In the genomic region with DNA sequence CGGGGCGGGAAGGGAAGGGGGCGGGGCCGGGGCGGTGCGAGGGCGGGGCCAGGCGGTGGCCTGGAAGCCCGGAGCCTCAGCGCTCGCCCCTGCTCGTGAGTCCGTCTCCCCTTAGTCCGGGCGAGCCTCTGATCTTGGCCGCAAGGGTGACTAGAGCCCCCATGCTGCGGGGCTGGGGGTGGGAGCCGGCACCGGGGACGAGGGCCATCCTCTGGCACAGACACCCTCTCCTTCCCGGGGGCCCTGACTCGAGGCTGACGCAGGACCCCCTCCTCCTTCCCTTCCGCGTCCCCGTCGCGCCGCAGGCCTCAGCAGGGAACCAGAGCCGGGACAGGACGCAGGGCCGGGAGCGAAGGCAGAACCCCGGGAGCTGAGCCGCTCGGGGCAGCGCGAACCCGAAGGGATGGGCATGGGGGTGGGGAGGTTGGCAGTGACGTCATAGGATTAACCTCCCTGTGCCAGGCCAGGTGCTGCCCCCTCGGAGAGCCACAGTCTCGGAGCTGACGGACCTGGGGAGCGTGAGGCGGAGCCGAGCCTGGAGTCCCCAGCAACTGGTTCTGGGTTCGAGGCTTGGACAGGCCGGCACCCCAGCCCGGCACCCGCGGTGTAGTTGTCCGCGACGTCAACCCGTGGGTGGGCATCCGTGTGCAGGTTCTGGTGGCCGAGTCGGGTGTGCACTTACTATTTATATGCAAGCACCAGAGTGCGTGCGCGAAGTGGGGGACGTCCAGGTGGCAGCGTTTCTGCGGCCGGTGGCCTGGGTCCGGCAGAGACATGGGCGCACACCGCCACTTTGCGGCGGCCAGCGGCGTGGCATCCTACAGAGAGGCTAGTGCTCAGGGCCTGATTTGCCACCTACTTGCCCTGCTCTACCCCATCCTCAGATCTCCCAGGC, we compare ENCODE assay signal across 1 cellular context.
TF ChIP-seq lines count a peak whose summit lies in the region.

No MANE protein-coding gene starts in this region.

TF ChIP-seq in HepG2, 621 proteins besides CTCF, POLR2A, EP300 and RAD21 (continued from another document and continues in another):
- TF ChIP-seq, protein P1, sequence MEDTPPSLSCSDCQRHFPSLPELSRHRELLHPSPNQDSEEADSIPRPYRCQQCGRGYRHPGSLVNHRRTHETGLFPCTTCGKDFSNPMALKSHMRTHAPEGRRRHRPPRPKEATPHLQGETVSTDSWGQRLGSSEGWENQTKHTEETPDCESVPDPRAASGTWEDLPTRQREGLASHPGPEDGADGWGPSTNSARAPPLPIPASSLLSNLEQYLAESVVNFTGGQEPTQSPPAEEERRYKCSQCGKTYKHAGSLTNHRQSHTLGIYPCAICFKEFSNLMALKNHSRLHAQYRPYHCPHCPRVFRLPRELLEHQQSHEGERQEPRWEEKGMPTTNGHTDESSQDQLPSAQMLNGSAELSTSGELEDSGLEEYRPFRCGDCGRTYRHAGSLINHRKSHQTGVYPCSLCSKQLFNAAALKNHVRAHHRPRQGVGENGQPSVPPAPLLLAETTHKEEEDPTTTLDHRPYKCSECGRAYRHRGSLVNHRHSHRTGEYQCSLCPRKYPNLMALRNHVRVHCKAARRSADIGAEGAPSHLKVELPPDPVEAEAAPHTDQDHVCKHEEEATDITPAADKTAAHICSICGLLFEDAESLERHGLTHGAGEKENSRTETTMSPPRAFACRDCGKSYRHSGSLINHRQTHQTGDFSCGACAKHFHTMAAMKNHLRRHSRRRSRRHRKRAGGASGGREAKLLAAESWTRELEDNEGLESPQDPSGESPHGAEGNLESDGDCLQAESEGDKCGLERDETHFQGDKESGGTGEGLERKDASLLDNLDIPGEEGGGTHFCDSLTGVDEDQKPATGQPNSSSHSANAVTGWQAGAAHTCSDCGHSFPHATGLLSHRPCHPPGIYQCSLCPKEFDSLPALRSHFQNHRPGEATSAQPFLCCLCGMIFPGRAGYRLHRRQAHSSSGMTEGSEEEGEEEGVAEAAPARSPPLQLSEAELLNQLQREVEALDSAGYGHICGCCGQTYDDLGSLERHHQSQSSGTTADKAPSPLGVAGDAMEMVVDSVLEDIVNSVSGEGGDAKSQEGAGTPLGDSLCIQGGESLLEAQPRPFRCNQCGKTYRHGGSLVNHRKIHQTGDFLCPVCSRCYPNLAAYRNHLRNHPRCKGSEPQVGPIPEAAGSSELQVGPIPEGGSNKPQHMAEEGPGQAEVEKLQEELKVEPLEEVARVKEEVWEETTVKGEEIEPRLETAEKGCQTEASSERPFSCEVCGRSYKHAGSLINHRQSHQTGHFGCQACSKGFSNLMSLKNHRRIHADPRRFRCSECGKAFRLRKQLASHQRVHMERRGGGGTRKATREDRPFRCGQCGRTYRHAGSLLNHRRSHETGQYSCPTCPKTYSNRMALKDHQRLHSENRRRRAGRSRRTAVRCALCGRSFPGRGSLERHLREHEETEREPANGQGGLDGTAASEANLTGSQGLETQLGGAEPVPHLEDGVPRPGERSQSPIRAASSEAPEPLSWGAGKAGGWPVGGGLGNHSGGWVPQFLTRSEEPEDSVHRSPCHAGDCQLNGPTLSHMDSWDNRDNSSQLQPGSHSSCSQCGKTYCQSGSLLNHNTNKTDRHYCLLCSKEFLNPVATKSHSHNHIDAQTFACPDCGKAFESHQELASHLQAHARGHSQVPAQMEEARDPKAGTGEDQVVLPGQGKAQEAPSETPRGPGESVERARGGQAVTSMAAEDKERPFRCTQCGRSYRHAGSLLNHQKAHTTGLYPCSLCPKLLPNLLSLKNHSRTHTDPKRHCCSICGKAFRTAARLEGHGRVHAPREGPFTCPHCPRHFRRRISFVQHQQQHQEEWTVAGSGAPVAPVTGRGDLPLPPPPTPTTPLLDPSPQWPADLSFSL (CRISPR knock-in tag; IDR thresholded peaks at IDR 0.05): no peak
- TF ChIP-seq TRIM24 (CRISPR knock-in tag; IDR thresholded peaks at IDR 0.05) (0 out of 2 replicates have a peak, but pooled peaks have one; percentile 54), PITX1 (CRISPR knock-in tag; IDR thresholded peaks at IDR 0.05) (peak; percentile 65), ZNF768 (CRISPR knock-in tag; IDR thresholded peaks at IDR 0.05) (peak; percentile 63; the same call in 1 of the 2 replicates), ELF1 (CRISPR knock-in tag; IDR thresholded peaks at IDR 0.05) (peak; percentile 45), TCF7L2 (IDR thresholded peaks at IDR 0.05; ENCODE audit: low read depth, low read length) (no peak), ZNF556 (CRISPR knock-in tag; IDR thresholded peaks at IDR 0.05; ENCODE audit: borderline replicate concordance) (0 out of 2 replicates have a peak, but pooled peaks have one; percentile 80), ZNF777 (CRISPR knock-in tag; IDR thresholded peaks at IDR 0.05) (peak; percentile 31; the same call in 1 of the 2 replicates), ZNF10 (CRISPR knock-in tag; IDR thresholded peaks at IDR 0.05; ENCODE audit: borderline replicate concordance, low read depth) (no peak), NR2F2 (IDR thresholded peaks at IDR 0.05; ENCODE audit: borderline replicate concordance, low read depth) (no peak), ZNF558 (CRISPR knock-in tag; IDR thresholded peaks at IDR 0.05; ENCODE audit: borderline replicate concordance) (no peak), ZNF75D (CRISPR knock-in tag; IDR thresholded peaks at IDR 0.05; ENCODE audit: borderline replicate concordance) (no peak), MIER2 (CRISPR knock-in tag; IDR thresholded peaks at IDR 0.05) (no peak), RFX3 (CRISPR knock-in tag; IDR thresholded peaks at IDR 0.05) (no peak), ZNF552 (CRISPR knock-in tag; IDR thresholded peaks at IDR 0.05; ENCODE audit: borderline replicate concordance) (no peak), ZNF430 (CRISPR knock-in tag; IDR thresholded peaks at IDR 0.05) (0 out of 2 replicates have a peak, but pooled peaks have one; percentile 38), SETDB1 (CRISPR knock-in tag; IDR thresholded peaks at IDR 0.05; ENCODE audit: borderline replicate concordance) (no peak), ZNF792 (CRISPR knock-in tag; IDR thresholded peaks at IDR 0.05) (peak; percentile 69; the same call in 1 of the 2 replicates), SATB2 (CRISPR knock-in tag; IDR thresholded peaks at IDR 0.05) (no peak), ZKSCAN8 (CRISPR knock-in tag; IDR thresholded peaks at IDR 0.05; ENCODE audit: borderline replicate concordance) (no peak), SAFB2 (CRISPR knock-in tag; IDR thresholded peaks at IDR 0.05; ENCODE audit: borderline replicate concordance, low read depth) (no peak; the same call in 1 of the 2 replicates), ARNT (IDR thresholded peaks at IDR 0.05) (no peak), FOXM1 (CRISPR knock-in tag; IDR thresholded peaks at IDR 0.05) (no peak), NBN (conservative IDR thresholded peaks at IDR 0.05) (no peak), MBD4 (IDR thresholded peaks at IDR 0.05; ENCODE audit: borderline replicate concordance, low read length) (no peak), HOXA7 (CRISPR knock-in tag; IDR thresholded peaks at IDR 0.05) (no peak), NCOR1 (IDR thresholded peaks at IDR 0.05; ENCODE audit: borderline replicate concordance, low read length) (no peak), SRSF4 (IDR thresholded peaks at IDR 0.05; ENCODE audit: low read depth, low read length, poor library complexity, severe bottlenecking) (no peak), PHF21A (CRISPR knock-in tag; IDR thresholded peaks at IDR 0.05) (no peak; the same call in 1 of the 2 replicates), NCOA1 (CRISPR knock-in tag; IDR thresholded peaks at IDR 0.05) (peak; percentile 77; the same call in 1 of the 2 replicates), HNRNPL (IDR thresholded peaks at IDR 0.05; ENCODE audit: low read depth, low read length) (peak; percentile 84; the same call in 1 of the 2 replicates), JUN (CRISPR knock-in tag; IDR thresholded peaks at IDR 0.05) (peak; percentile 81)
- TF ChIP-seq, protein P2, sequence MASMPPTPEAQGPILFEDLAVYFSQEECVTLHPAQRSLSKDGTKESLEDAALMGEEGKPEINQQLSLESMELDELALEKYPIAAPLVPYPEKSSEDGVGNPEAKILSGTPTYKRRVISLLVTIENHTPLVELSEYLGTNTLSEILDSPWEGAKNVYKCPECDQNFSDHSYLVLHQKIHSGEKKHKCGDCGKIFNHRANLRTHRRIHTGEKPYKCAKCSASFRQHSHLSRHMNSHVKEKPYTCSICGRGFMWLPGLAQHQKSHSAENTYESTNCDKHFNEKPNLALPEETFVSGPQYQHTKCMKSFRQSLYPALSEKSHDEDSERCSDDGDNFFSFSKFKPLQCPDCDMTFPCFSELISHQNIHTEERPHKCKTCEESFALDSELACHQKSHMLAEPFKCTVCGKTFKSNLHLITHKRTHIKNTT (CRISPR knock-in tag; IDR thresholded peaks at IDR 0.05): no peak
- TF ChIP-seq, protein P3, sequence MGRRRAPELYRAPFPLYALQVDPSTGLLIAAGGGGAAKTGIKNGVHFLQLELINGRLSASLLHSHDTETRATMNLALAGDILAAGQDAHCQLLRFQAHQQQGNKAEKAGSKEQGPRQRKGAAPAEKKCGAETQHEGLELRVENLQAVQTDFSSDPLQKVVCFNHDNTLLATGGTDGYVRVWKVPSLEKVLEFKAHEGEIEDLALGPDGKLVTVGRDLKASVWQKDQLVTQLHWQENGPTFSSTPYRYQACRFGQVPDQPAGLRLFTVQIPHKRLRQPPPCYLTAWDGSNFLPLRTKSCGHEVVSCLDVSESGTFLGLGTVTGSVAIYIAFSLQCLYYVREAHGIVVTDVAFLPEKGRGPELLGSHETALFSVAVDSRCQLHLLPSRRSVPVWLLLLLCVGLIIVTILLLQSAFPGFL (CRISPR knock-in tag; IDR thresholded peaks at IDR 0.05): 0 out of 2 replicates have a peak, but pooled peaks have one; percentile 71
- TF ChIP-seq, protein P4, sequence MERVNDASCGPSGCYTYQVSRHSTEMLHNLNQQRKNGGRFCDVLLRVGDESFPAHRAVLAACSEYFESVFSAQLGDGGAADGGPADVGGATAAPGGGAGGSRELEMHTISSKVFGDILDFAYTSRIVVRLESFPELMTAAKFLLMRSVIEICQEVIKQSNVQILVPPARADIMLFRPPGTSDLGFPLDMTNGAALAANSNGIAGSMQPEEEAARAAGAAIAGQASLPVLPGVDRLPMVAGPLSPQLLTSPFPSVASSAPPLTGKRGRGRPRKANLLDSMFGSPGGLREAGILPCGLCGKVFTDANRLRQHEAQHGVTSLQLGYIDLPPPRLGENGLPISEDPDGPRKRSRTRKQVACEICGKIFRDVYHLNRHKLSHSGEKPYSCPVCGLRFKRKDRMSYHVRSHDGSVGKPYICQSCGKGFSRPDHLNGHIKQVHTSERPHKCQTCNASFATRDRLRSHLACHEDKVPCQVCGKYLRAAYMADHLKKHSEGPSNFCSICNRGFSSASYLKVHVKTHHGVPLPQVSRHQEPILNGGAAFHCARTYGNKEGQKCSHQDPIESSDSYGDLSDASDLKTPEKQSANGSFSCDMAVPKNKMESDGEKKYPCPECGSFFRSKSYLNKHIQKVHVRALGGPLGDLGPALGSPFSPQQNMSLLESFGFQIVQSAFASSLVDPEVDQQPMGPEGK (CRISPR knock-in tag; IDR thresholded peaks at IDR 0.05): peak; percentile 69; the same call in 1 of the 2 replicates
- TF ChIP-seq, protein P5, sequence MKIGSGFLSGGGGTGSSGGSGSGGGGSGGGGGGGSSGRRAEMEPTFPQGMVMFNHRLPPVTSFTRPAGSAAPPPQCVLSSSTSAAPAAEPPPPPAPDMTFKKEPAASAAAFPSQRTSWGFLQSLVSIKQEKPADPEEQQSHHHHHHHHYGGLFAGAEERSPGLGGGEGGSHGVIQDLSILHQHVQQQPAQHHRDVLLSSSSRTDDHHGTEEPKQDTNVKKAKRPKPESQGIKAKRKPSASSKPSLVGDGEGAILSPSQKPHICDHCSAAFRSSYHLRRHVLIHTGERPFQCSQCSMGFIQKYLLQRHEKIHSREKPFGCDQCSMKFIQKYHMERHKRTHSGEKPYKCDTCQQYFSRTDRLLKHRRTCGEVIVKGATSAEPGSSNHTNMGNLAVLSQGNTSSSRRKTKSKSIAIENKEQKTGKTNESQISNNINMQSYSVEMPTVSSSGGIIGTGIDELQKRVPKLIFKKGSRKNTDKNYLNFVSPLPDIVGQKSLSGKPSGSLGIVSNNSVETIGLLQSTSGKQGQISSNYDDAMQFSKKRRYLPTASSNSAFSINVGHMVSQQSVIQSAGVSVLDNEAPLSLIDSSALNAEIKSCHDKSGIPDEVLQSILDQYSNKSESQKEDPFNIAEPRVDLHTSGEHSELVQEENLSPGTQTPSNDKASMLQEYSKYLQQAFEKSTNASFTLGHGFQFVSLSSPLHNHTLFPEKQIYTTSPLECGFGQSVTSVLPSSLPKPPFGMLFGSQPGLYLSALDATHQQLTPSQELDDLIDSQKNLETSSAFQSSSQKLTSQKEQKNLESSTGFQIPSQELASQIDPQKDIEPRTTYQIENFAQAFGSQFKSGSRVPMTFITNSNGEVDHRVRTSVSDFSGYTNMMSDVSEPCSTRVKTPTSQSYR (CRISPR knock-in tag; IDR thresholded peaks at IDR 0.05; ENCODE audit: borderline replicate concordance): peak; percentile 16; the same call in 1 of the 2 replicates
- TF ChIP-seq, protein P6, sequence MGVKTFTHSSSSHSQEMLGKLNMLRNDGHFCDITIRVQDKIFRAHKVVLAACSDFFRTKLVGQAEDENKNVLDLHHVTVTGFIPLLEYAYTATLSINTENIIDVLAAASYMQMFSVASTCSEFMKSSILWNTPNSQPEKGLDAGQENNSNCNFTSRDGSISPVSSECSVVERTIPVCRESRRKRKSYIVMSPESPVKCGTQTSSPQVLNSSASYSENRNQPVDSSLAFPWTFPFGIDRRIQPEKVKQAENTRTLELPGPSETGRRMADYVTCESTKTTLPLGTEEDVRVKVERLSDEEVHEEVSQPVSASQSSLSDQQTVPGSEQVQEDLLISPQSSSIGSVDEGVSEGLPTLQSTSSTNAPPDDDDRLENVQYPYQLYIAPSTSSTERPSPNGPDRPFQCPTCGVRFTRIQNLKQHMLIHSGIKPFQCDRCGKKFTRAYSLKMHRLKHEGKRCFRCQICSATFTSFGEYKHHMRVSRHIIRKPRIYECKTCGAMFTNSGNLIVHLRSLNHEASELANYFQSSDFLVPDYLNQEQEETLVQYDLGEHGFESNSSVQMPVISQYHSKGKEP (CRISPR knock-in tag; IDR thresholded peaks at IDR 0.05): no peak
- TF ChIP-seq, protein P7, sequence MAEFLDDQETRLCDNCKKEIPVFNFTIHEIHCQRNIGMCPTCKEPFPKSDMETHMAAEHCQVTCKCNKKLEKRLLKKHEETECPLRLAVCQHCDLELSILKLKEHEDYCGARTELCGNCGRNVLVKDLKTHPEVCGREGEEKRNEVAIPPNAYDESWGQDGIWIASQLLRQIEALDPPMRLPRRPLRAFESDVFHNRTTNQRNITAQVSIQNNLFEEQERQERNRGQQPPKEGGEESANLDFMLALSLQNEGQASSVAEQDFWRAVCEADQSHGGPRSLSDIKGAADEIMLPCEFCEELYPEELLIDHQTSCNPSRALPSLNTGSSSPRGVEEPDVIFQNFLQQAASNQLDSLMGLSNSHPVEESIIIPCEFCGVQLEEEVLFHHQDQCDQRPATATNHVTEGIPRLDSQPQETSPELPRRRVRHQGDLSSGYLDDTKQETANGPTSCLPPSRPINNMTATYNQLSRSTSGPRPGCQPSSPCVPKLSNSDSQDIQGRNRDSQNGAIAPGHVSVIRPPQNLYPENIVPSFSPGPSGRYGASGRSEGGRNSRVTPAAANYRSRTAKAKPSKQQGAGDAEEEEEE (CRISPR knock-in tag; IDR thresholded peaks at IDR 0.05; ENCODE audit: borderline replicate concordance): no peak
- TF ChIP-seq, protein P8, sequence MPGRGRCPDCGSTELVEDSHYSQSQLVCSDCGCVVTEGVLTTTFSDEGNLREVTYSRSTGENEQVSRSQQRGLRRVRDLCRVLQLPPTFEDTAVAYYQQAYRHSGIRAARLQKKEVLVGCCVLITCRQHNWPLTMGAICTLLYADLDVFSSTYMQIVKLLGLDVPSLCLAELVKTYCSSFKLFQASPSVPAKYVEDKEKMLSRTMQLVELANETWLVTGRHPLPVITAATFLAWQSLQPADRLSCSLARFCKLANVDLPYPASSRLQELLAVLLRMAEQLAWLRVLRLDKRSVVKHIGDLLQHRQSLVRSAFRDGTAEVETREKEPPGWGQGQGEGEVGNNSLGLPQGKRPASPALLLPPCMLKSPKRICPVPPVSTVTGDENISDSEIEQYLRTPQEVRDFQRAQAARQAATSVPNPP (CRISPR knock-in tag; IDR thresholded peaks at IDR 0.05): no peak
